1 cellular context compared by ENCODE assay signal in genomic region chr20:11467436-11467835, GRCh38.
TF ChIP-seq lines count a peak whose summit lies in the region.

No MANE protein-coding gene starts in this region.

TF ChIP-seq in HCT116, 20 proteins besides CTCF, POLR2A, EP300 and RAD21 (continued from another document):
- TF ChIP-seq SP1 (IDR thresholded peaks at IDR 0.05; ENCODE audit: low read depth): no peak
